In the genomic region with DNA sequence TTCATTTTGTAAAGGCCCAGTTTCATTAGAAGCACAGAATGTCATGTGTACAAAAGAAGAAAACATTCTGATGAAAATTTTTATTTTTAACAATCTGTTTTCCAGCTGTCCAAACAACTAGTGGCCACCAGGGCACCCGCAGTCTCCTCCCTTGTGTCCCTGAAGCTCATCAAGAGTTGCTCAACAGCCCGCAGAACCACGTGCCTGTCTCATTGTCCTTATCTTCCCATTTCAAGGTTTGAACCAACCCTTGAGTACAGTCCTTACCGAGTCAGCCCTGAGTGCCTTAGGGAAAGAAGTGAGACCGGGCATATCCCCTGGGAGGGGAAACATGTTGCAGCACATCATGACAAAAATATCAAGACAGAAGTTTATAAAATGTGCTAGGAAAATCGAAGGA, we compare ENCODE assay signal across 14 cellular contexts. TPM values are rescaled to one million over a fixed set of nuclear protein-coding genes. Genes with fewer than 3 reads are reported as not detected.
A peak's percentile ranks its signal among the peaks of the same experiment; 100 is the strongest.
DNase-seq lines count a peak whose midpoint lies in the region; TF ChIP-seq lines count a peak whose summit lies in the region.
"Had no signal": no experiment of that assay in that cellular context is flagged by ENCODE, and none has a peak within 500 bp of the region (broad histone marks: within the 10 kb centered on the region; RNA-seq: fewer than 3 reads in every experiment).

No MANE protein-coding gene starts in this region.

- no peaks in the 10 kb centered on the region for H3K4me1 ChIP-seq in BE2C
- peaks cover 0 to 5% (median 2%) of the 10 kb centered on the region in 6 donors for H3K4me1 ChIP-seq in spleen

- H3K27ac ChIP-seq in spleen: no peak overlapping the region
- H3K27ac ChIP-seq: KMS-11, WERI-Rb-1 had no signal

- no peak for DNase-seq in BE2C
- peak; percentile 47 for DNase-seq in HuH-7 (ENCODE audit: low spot score)
- peak; percentile 33 for DNase-seq in amniotic epithelial cell (ENCODE audit: low read depth)
- DNase-seq in left kidney (ENCODE audit: low read depth, low spot score): peak; percentile 20
- no peak for DNase-seq in NCI-H446 (lab: John Stamatoyannopoulos, UW)
- no peak for DNase-seq in spleen
- DNase-seq in T-helper 2 cell: no peak
- DNase-seq in NCI-H187 (lab: John Stamatoyannopoulos, UW): no peak
- DNase-seq: activated T-cell treated with anti-CD3 and anti-CD28 coated beads for 4 hours, NCI-H774, retina, WERI-Rb-1 had no signal

- intact Hi-C loops in spleen (cut with DNase I; ENCODE audit: low total_unique reads): loop anchor here (10.0 kb wide), 1 partner anchor 768 kb away; no protein-coding TSS in a partner anchor

- H3K27me3 ChIP-seq in BE2C (peaks cover 33% of the 10 kb centered on the region), spleen (replicated peaks in 1 of 7) (peaks cover 0 to 55% (median 0%) of the 10 kb centered on the region in 7 donors)

- H3K9me3 ChIP-seq in BE2C (no peaks in the 10 kb centered on the region; the same call in 1 of the 2 replicates), spleen (no peaks in the 10 kb centered on the region)

- H3K36me3 ChIP-seq in BE2C: no peaks in the 10 kb centered on the region
- no peaks in the 10 kb centered on the region for H3K36me3 ChIP-seq in spleen
- H3K36me3 ChIP-seq: WERI-Rb-1 had no signal

- TF ChIP-seq POLR2A in spleen (IDR thresholded peaks at IDR 0.05): no peak

- peak; percentile 17; the same call in 1 of the 2 replicates for TF ChIP-seq CTCF in BE2C (IDR thresholded peaks at IDR 0.05; ENCODE audit: low read depth, low read length)
- no peak for TF ChIP-seq CTCF in spleen (IDR thresholded peaks at IDR 0.05 in 8 of 11, conservative IDR thresholded peaks at IDR 0.05 in 3 of 11)

- 55 to 81% (median 62%) methylated on average over 6 of the region's 6 CpGs for WGBS in spleen, 5 donors

- H3K4me3 ChIP-seq in BE2C (ENCODE audit: low read depth, low read length) (no peak overlapping the region), spleen (no peak overlapping the region)
- H3K4me3 ChIP-seq: lung had no signal

RNA-seq across cellular contexts. Expression of gene ZNF133, which starts 15.9 kb away (rescaled TPM):
- polyA plus RNA-seq in BE2C (2012; ENCODE audit: insufficient read depth, insufficient read length, low read depth): 14.6 TPM
- total RNA-seq in spleen: 10 to 100 TPM in 6 of 7 donors, 1 to 10 TPM in 1; 9.5 to 16.9 (median 15.0) TPM
- 10 to 100 TPM in 2 of 3 donors, 1 to 10 TPM in 1; 8.7 to 15.6 (median 12.2) TPM for polyA plus RNA-seq in spleen

Comparison
In these comparisons a context has a peak if more than half of its experiments do, and no peak if none do; other contexts are left out.
1. DNase-seq: peak in HuH-7 (single experiment), amniotic epithelial cell (single experiment) and left kidney (single experiment); none in BE2C (single experiment), NCI-H446 (0 of 2), spleen (single experiment), T-helper 2 cell (0 of 5) and NCI-H187 (0 of 2).